ENCODE assay signal across 8 cellular contexts in the genomic region with DNA sequence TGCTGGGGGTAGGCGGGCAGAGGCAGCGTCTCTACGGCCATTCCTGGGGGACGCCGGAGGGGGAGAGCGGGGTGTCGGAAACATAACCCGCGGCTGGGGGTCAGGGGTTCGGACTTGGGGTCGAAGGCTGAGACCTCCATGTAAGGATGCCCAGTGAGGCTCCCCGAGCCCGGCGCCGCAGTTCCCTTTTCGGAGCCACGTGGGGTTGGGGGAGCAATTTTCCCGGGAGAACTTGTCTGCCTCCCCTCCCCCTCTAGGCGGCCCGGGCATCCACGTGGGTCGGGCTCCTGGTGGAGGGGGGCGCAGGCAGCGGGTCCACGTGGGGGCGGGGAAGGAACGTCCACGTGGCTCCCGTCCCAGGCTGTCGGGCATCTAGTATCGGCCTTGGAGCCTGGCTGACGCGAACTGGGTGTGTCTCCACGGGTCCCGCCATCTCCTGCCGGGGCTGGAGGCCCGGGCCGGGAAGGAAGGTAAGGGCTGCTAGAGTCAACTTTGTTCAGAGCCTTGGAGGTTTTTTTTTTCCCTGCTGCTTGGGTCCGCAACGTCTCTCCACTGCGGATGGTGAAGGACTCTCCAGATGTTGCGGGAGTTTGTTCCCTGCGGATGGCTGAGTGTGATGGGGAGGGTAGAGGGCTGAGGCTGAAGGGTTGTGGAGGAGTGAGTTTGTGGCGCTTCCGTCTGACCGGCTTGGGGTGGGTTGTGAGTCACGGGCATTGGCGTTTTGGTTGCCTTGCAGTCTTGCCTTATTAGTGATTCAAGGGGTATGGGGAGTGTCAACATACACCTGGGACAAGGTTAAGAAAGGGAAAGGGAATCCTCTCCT. TPM values are rescaled to one million over a fixed set of nuclear protein-coding genes. Genes with fewer than 3 reads are reported as not detected.
DNase-seq lines count a peak whose midpoint lies in the region; ATAC-seq, FAIRE-seq and TF ChIP-seq lines count a peak whose summit lies in the region.

No MANE protein-coding gene starts in this region.

- TF ChIP-seq CTCF in PC-3 (conservative IDR thresholded peaks at IDR 0.05; ENCODE audit: low read depth, low read length) = no peak
- TF ChIP-seq CTCF in neural crest cell (conservative IDR thresholded peaks at IDR 0.05) = no peak

- CTCF ChIA-PET in PC-3 (lab: Charles Lee) = no interaction called here

- H3K36me3 Mint-ChIP-seq in neural crest cell (ENCODE audit: low read depth) = peaks cover 5% of the 10 kb centered on the region

- POLR2A ChIA-PET in PC-3 (lab: Charles Lee; ENCODE audit: unreplicated experiment) = no interaction called here

- ATAC-seq in HG02623 (IDR thresholded peaks at IDR 0.05; ENCODE audit: unreplicated experiment) (peak; percentile 3), PC-3 (peak; percentile 35), HG03196 (IDR thresholded peaks at IDR 0.05; ENCODE audit: unreplicated experiment) (no peak)

- no peaks in the 10 kb centered on the region for H3F3A ChIP-seq in PC-3 (ENCODE audit: low read length, unreplicated experiment)

- no peak for FAIRE-seq in frontal cortex (lab: Jason Lieb, UNC)

- H3K9me3 ChIP-seq in PC-3 (ENCODE audit: low read length) = no peaks in the 10 kb centered on the region

- peak overlapping the region; percentile 89 for H3K4me3 ChIP-seq in PC-3 (ENCODE audit: low read length)

- peak overlapping the region; percentile 96 for H3K4me3 Mint-ChIP-seq in neural crest cell

- H3K9ac ChIP-seq in PC-3 (ENCODE audit: low read length) = peak overlapping the region; percentile 100

- BruUV-seq in PC-3 (replicated peaks; lab: Mats Ljungman, UMichigan) = TSS peak; percentile 98

- peaks cover 20% of the 10 kb centered on the region for H3K36me3 ChIP-seq in PC-3 (ENCODE audit: low read depth, low read length)

- H3K4me2 ChIP-seq in PC-3 (ENCODE audit: low read length) = peak overlapping the region; percentile 97

- no peaks in the 10 kb centered on the region for H3K27me3 Mint-ChIP-seq in neural crest cell (ENCODE audit: low read depth)

- peaks cover 34% of the 10 kb centered on the region for H3K4me1 Mint-ChIP-seq in neural crest cell

- H3K27ac ChIP-seq in PC-3 (ENCODE audit: low read length) = peak overlapping the region; percentile 90

- DNase-seq in COR-L47 (lab: John Stamatoyannopoulos, UW) (peak; percentile 18), PC-3 (peak; percentile 74), frontal cortex (ENCODE audit: low spot score in 2 of 2) (peak; percentile 75 to 85), neural crest cell (ENCODE audit: low read depth, low spot score) (peak; percentile 68), superior temporal gyrus (ENCODE audit: extremely low spot score) (peak; percentile 47)
- DNase-seq in activated naive CD4-positive, alpha-beta T cell (lab: John Stamatoyannopoulos, UW) = peak in 3 of 4 experiments; percentile 36 to 46 (median 45)

- H4K20me1 ChIP-seq in PC-3 (ENCODE audit: low read length) = peaks cover 46% of the 10 kb centered on the region

- no peaks in the 10 kb centered on the region for H3K9me3 Mint-ChIP-seq in neural crest cell

- H3K27me3 ChIP-seq in PC-3 (ENCODE audit: low read length) = no peaks in the 10 kb centered on the region

- peak overlapping the region; percentile 94 for H3K27ac Mint-ChIP-seq in neural crest cell (ENCODE audit: unreplicated experiment)

- intact Hi-C loops in PC-3 (cut with micrococcal nuclease) = loop anchor here (2.0 kb wide), 1 partner anchor 15 kb away; no protein-coding TSS in a partner anchor

- 0 out of 2 replicates have a peak overlapping the region, but pooled peaks have one; percentile 24 for H2AFZ ChIP-seq in PC-3 (ENCODE audit: low read length)

- H3K4me1 ChIP-seq in PC-3 (ENCODE audit: insufficient read depth, low read length) = peaks cover 21% of the 10 kb centered on the region

- H3K79me2 ChIP-seq in PC-3 (ENCODE audit: low read length) = peaks cover 58% of the 10 kb centered on the region

- no peaks in the 10 kb centered on the region for H3K9me2 ChIP-seq in PC-3 (replicated peaks; ENCODE audit: low read length)

RNA-seq across cellular contexts. Expression of a gene that starts 0.7 kb away (rescaled TPM):
- total RNA-seq in PC-3 (2014; rRNA removed) = 27.6 and 31.3 TPM in 2 replicates
- total RNA-seq in frontal cortex = 8.6 TPM
- total RNA-seq in neural crest cell = 66.3 and 68.3 TPM in 2 replicates

RNA-seq across cellular contexts. Expression of a gene that starts 13.4 kb away (rescaled TPM):
- total RNA-seq in PC-3 (2014; rRNA removed) (28.3 and 34.2 TPM in 2 replicates), frontal cortex (94.2 TPM), neural crest cell (122 and 127 TPM in 2 replicates)

RNA-seq across cellular contexts. Expression of a gene that starts 18.6 kb away (rescaled TPM):
- total RNA-seq in PC-3 (2014; rRNA removed) (69.9 TPM in 2 replicates), frontal cortex (40.8 TPM), neural crest cell (111 and 116 TPM in 2 replicates)

Comparison
In these comparisons a context has a peak if more than half of its experiments do, and no peak if none do; other contexts are left out.
1. DNase-seq: peak in every context shown above with its lines; median percentile 80 in frontal cortex; 74 in PC-3; 68 in neural crest cell; 47 in superior temporal gyrus; 45 in activated naive CD4-positive, alpha-beta T cell; 18 in COR-L47.